10 cellular contexts compared by ENCODE assay signal in the genomic region with DNA sequence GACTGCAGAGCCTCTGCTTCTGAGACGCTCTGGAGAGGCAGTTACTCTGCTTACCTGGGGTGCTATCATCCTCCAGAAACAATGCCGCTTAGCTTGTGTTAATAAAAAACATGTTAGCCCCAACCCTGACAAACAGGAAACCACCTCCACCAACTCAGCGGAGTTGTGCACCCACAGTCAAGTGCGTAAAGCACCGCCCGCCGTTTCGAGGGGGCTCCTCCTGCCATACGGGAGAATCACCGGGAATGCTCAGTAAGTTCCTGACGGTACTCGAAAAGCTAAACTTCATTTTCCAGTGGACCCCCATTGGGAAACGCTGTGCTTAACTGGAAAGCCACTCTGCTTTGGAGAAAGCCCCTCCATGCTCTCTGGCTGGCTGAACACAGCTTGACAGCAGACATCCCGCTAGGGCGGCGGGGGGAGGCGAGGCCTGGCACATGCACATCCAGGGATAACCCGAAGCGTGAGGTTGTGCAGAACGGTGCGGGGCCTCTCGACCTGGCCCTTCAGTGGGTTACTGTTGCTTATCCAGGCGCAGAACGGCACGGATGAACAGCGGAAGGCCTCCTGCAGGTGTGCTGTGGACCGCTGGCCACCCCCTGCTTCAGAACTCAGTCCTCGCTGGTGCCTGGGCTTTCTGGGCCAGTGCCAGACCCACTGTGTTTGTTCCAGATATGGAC. TPM values are rescaled to one million over a fixed set of nuclear protein-coding genes. Genes with fewer than 3 reads are reported as not detected.
DNase-seq lines count a peak whose midpoint lies in the region; ATAC-seq and TF ChIP-seq lines count a peak whose summit lies in the region.
"Had no signal": no experiment of that assay in that cellular context is flagged by ENCODE, and none has a peak within 500 bp of the region (broad histone marks: within the 10 kb centered on the region; RNA-seq: fewer than 3 reads in every experiment).

No MANE protein-coding gene starts in this region.

- no peaks in the 10 kb centered on the region for H3K36me3 ChIP-seq in mucosa of descending colon (ENCODE audit: low read depth)

- no peak for TF ChIP-seq CTCF in CD4-positive, alpha-beta T cell (IDR thresholded peaks at IDR 0.05)
- TF ChIP-seq CTCF in mucosa of descending colon (IDR thresholded peaks at IDR 0.05): no peak

- no peak overlapping the region for H3K4me3 ChIP-seq in mucosa of descending colon

- no peaks in the 10 kb centered on the region for H3K27me3 ChIP-seq in CD4-positive, alpha-beta T cell (ENCODE audit: control insufficient read depth, insufficient read depth, low read length)

- H3K36me3 Mint-ChIP-seq in CD4-positive, alpha-beta T cell (ENCODE audit: low read depth): no peaks in the 10 kb centered on the region
- H3K36me3 Mint-ChIP-seq in activated T-helper 1 cell treated with anti-CD3 and anti-CD28 coated beads, Interleukin-12 subunit alpha, Interleukin-12 subunit beta, Interleukin-2, Interleukin-4 antibody, amounts not matched to agents 30 ng/mL and 10 ng/mL and 1 ng/mL, durations not matched to agents 14 hours and 24 hours and 36 hours (ENCODE audit: low read depth): no peaks in the 10 kb centered on the region

- peak; percentile 69 for ATAC-seq in CD4-positive, alpha-beta T cell (ENCODE audit: poor library complexity)
- no peak for ATAC-seq in mucosa of descending colon
- ATAC-seq in GM21360 (IDR thresholded peaks at IDR 0.05; ENCODE audit: unreplicated experiment): no peak

- H3K4me1 ChIP-seq in mucosa of descending colon (ENCODE audit: low read depth): peaks cover 17% of the 10 kb centered on the region

- POLR2A ChIA-PET in CD4-positive, alpha-beta T cell (lab: Charles Lee): interaction anchor here (1.9 kb wide), 1 partner anchor 15 kb away, joined by 4 read pairs; no protein-coding TSS in a partner anchor

- no peak overlapping the region for H3K27ac Mint-ChIP-seq in CD4-positive, alpha-beta T cell
- H3K27ac Mint-ChIP-seq in activated T-helper 1 cell treated with anti-CD3 and anti-CD28 coated beads, Interleukin-12 subunit alpha, Interleukin-12 subunit beta, Interleukin-2, Interleukin-4 antibody, amounts not matched to agents 30 ng/mL and 10 ng/mL and 1 ng/mL, durations not matched to agents 14 hours and 24 hours and 36 hours: no peak overlapping the region
- H3K27ac Mint-ChIP-seq: nephron progenitor cell had no signal

- CTCF ChIA-PET in CD4-positive, alpha-beta T cell (lab: Charles Lee): no interaction called here

- DNase-seq in CD4-positive, alpha-beta T cell: peak in 3 of 10 experiments; percentile 20 to 27 (median 24)
- DNase-seq in DMS79 treated with DMSO at 0.1 percent for 48 hours (lab: John Stamatoyannopoulos, UW) (peak; percentile 90), mucosa of descending colon (peak in 2 of 3 donors; percentile 29 to 55), 8988T (no peak), MV-4-11 (lab: John Stamatoyannopoulos, UW) (no peak)
- DNase-seq in activated T-helper 1 cell treated with anti-CD3 and anti-CD28 coated beads, Interleukin-12 subunit alpha, Interleukin-12 subunit beta, Interleukin-2, Interleukin-4 antibody, amounts not matched to agents 30 ng/mL and 10 ng/mL and 1 ng/mL, durations not matched to agents 14 hours and 24 hours and 36 hours (ENCODE audit: low spot score): peak; percentile 9
- DNase-seq: NCI-H146, NCI-H69, nephron progenitor cell had no signal

- H3K27ac ChIP-seq in CD4-positive, alpha-beta T cell (ENCODE audit: low read depth, low read length): no peak overlapping the region

- H3K9me3 Mint-ChIP-seq in CD4-positive, alpha-beta T cell: no peaks in the 10 kb centered on the region
- no peaks in the 10 kb centered on the region for H3K9me3 Mint-ChIP-seq in activated T-helper 1 cell treated with anti-CD3 and anti-CD28 coated beads, Interleukin-12 subunit alpha, Interleukin-12 subunit beta, Interleukin-2, Interleukin-4 antibody, amounts not matched to agents 30 ng/mL and 10 ng/mL and 1 ng/mL, durations not matched to agents 14 hours and 24 hours and 36 hours
- H3K9me3 Mint-ChIP-seq: nephron progenitor cell had no signal

- H3K4me3 Mint-ChIP-seq in CD4-positive, alpha-beta T cell: no peak overlapping the region
- no peak overlapping the region for H3K4me3 Mint-ChIP-seq in activated T-helper 1 cell treated with anti-CD3 and anti-CD28 coated beads, Interleukin-12 subunit alpha, Interleukin-12 subunit beta, Interleukin-2, Interleukin-4 antibody, amounts not matched to agents 30 ng/mL and 10 ng/mL and 1 ng/mL, durations not matched to agents 14 hours and 24 hours and 36 hours
- H3K4me3 Mint-ChIP-seq: nephron progenitor cell had no signal

- H3K4me1 Mint-ChIP-seq in CD4-positive, alpha-beta T cell (ENCODE audit: low read depth): peaks cover 18% of the 10 kb centered on the region
- H3K4me1 Mint-ChIP-seq in activated T-helper 1 cell treated with anti-CD3 and anti-CD28 coated beads, Interleukin-12 subunit alpha, Interleukin-12 subunit beta, Interleukin-2, Interleukin-4 antibody, amounts not matched to agents 30 ng/mL and 10 ng/mL and 1 ng/mL, durations not matched to agents 14 hours and 24 hours and 36 hours (ENCODE audit: low read depth): peaks cover 17% of the 10 kb centered on the region

- no peaks in the 10 kb centered on the region for H3K27me3 Mint-ChIP-seq in CD4-positive, alpha-beta T cell
- peaks cover 1% of the 10 kb centered on the region for H3K27me3 Mint-ChIP-seq in activated T-helper 1 cell treated with anti-CD3 and anti-CD28 coated beads, Interleukin-12 subunit alpha, Interleukin-12 subunit beta, Interleukin-2, Interleukin-4 antibody, amounts not matched to agents 30 ng/mL and 10 ng/mL and 1 ng/mL, durations not matched to agents 14 hours and 24 hours and 36 hours (ENCODE audit: insufficient read depth)

- H3K9me3 ChIP-seq in CD4-positive, alpha-beta T cell (ENCODE audit: control insufficient read depth, low read length): no peaks in the 10 kb centered on the region
- H3K9me3 ChIP-seq in mucosa of descending colon: no peaks in the 10 kb centered on the region

- intact Hi-C loops in CD4-positive, alpha-beta T cell (cut with DNase I, micrococcal nuclease): no loop called here
- intact Hi-C loops in activated T-helper 1 cell treated with anti-CD3 and anti-CD28 coated beads, Interleukin-12 subunit alpha, Interleukin-12 subunit beta, Interleukin-2, Interleukin-4 antibody, amounts not matched to agents 30 ng/mL and 10 ng/mL and 1 ng/mL, durations not matched to agents 14 hours and 24 hours and 36 hours (cut with micrococcal nuclease): no loop called here
- intact Hi-C loops in mucosa of descending colon (cut with DNase I, micrococcal nuclease): no loop called here

RNA-seq across cellular contexts. Expression of a gene that starts 17.1 kb away (rescaled TPM):
- total RNA-seq in CD4-positive, alpha-beta T cell: 1 to 10 TPM in 1 of 2 experiments, under 1 TPM in 1; 0.52 to 1.0 TPM
- 0.62 and 0.98 TPM in 2 replicates for total RNA-seq in activated T-helper 1 cell treated with anti-CD3 and anti-CD28 coated beads, Interleukin-12 subunit alpha, Interleukin-12 subunit beta, Interleukin-2, Interleukin-4 antibody, amounts not matched to agents 30 ng/mL and 10 ng/mL and 1 ng/mL, durations not matched to agents 14 hours and 24 hours and 36 hours
- total RNA-seq in mucosa of descending colon: 100 to 1,000 TPM; 101 to 168 (median 113) TPM

Comparison
In these comparisons a context has a peak if more than half of its experiments do, and no peak if none do; other contexts are left out.
1. DNase-seq: peak in DMS79 treated with DMSO at 0.1 percent for 48 hours (single experiment), activated T-helper 1 cell treated with anti-CD3 and anti-CD28 coated beads, Interleukin-12 subunit alpha, Interleukin-12 subunit beta, Interleukin-2, Interleukin-4 antibody, amounts not matched to agents 30 ng/mL and 10 ng/mL and 1 ng/mL, durations not matched to agents 14 hours and 24 hours and 36 hours (single experiment) and mucosa of descending colon (2 of 3); none in 8988T (single experiment) and MV-4-11 (single experiment).
2. RNA of a gene that starts 17.1 kb away (total RNA-seq): 101 to 168 TPM in mucosa of descending colon; 0.52 to 1.0 TPM in CD4-positive, alpha-beta T cell and 0.62 to 0.98 TPM in activated T-helper 1 cell treated with anti-CD3 and anti-CD28 coated beads, Interleukin-12 subunit alpha, Interleukin-12 subunit beta, Interleukin-2, Interleukin-4 antibody, amounts not matched to agents 30 ng/mL and 10 ng/mL and 1 ng/mL, durations not matched to agents 14 hours and 24 hours and 36 hours; every median in the first group is over 10 times any median in the second.